ENCODE assay signal across 9 cellular contexts in genomic region chrX:153333271-153333670, GRCh38. TPM values are rescaled to one million over a fixed set of nuclear protein-coding genes. Genes with fewer than 3 reads are reported as not detected.
DNase-seq lines count a peak whose midpoint lies in the region; FAIRE-seq and TF ChIP-seq lines count a peak whose summit lies in the region.
"Had no signal": no experiment of that assay in that cellular context is flagged by ENCODE, and none has a peak within 500 bp of the region (broad histone marks: within the 10 kb centered on the region; RNA-seq: fewer than 3 reads in every experiment).

No MANE protein-coding gene starts in this region.

- H3K9ac ChIP-seq in adipocyte (ENCODE audit: low read length) = no peak overlapping the region

- DNase-seq in AG09309 (ENCODE audit: low read depth) = peak; percentile 25
- DNase-seq in HAP-1 (ENCODE audit: low spot score in 2 of 2) = no peak
- peak; percentile 78 for DNase-seq in adipocyte (ENCODE audit: low read depth)
- DNase-seq in kidney epithelial cell (ENCODE audit: low read depth) = no peak
- DNase-seq in D721Med (ENCODE audit: insufficient read length, low spot score) = no peak
- DNase-seq in NCI-H1417 (lab: John Stamatoyannopoulos, UW) = no peak
- DNase-seq in activated gamma-delta T cell (lab: John Stamatoyannopoulos, UW) = no peak
- no peak for DNase-seq in adrenal gland

- H3K4me3 ChIP-seq in AG09309 (ENCODE audit: control insufficient read depth, low read depth, low read length) = no peak overlapping the region
- peak overlapping the region; percentile 34 for H3K4me3 ChIP-seq in HAP-1
- peak overlapping the region; percentile 79 for H3K4me3 ChIP-seq in adipocyte (ENCODE audit: low read length)
- H3K4me3 ChIP-seq in kidney epithelial cell (ENCODE audit: low read depth, low read length) = peak overlapping the region; percentile 24
- no peak overlapping the region for H3K4me3 ChIP-seq in adrenal gland

- in situ Hi-C loops in HAP-1 (cut with MboI; ENCODE audit: low sequenced_read_pairs) = no loop called here

- TF ChIP-seq POLR2A in adrenal gland (IDR thresholded peaks at IDR 0.05) = no peak

- TF ChIP-seq CTCF in AG09309 (IDR thresholded peaks at IDR 0.05; ENCODE audit: control insufficient read depth, insufficient read depth, low read depth, low read length, missing control alignments) = no peak
- no peak for TF ChIP-seq CTCF in kidney epithelial cell (IDR thresholded peaks at IDR 0.05; ENCODE audit: insufficient read depth, low read length, poor library complexity, severe bottlenecking)
- no peak for TF ChIP-seq CTCF in D721Med (IDR thresholded peaks at IDR 0.05; ENCODE audit: insufficient read depth, missing control alignments)
- no peak for TF ChIP-seq CTCF in adrenal gland (IDR thresholded peaks at IDR 0.05)

- 62 to 73% (median 69%) methylated on average over 2 of the region's 2 CpGs for WGBS in adrenal gland, 4 donors

- H3K9me3 ChIP-seq in HAP-1 (no peaks in the 10 kb centered on the region), adipocyte (ENCODE audit: control insufficient read depth, low read length) (no peaks in the 10 kb centered on the region), adrenal gland (replicated peaks in 1 of 3) (no peaks in the 10 kb centered on the region)

- no peak overlapping the region for H3K27ac ChIP-seq in adrenal gland

- intact Hi-C loops in adrenal gland (cut with DNase I) = no loop called here

- H3K27me3 ChIP-seq in HAP-1 (ENCODE audit: low read depth) (peaks cover 13% of the 10 kb centered on the region; the same call in 1 of the 2 replicates), adipocyte (replicated peaks; ENCODE audit: control insufficient read depth, insufficient read depth, low read length) (peaks cover 14% of the 10 kb centered on the region), kidney epithelial cell (ENCODE audit: control insufficient read depth, insufficient read depth, low read length) (no peaks in the 10 kb centered on the region), adrenal gland (peaks cover 3% of the 10 kb centered on the region)

- H3K4me1 ChIP-seq in HAP-1 = peaks cover 7% of the 10 kb centered on the region
- H3K4me1 ChIP-seq in adipocyte (ENCODE audit: control insufficient read depth, insufficient read depth, low read length) = peaks cover 7% of the 10 kb centered on the region
- H3K4me1 ChIP-seq in adrenal gland (replicated peaks in 1 of 2) = no peaks in the 10 kb centered on the region

- no peak for FAIRE-seq in D721Med (lab: Jason Lieb, UNC)

- H3K36me3 ChIP-seq in HAP-1 (replicated peaks) (peaks cover 14% of the 10 kb centered on the region), adipocyte (ENCODE audit: control insufficient read depth, insufficient read depth, low read length, severe bottlenecking) (peaks cover 11% of the 10 kb centered on the region), kidney epithelial cell (ENCODE audit: control insufficient read depth, insufficient read depth, low read length) (no peaks in the 10 kb centered on the region), adrenal gland (replicated peaks in 1 of 2) (no peaks in the 10 kb centered on the region)

RNA-seq across cellular contexts. Expression of gene ZNF275, which starts 0.7 kb away (rescaled TPM):
- 10.5 and 13.0 TPM in 2 replicates for total RNA-seq in kidney epithelial cell
- 100 to 1,000 TPM in 5 of 8 donors, 10 to 100 TPM in 3; 73.2 to 252 (median 124) TPM for total RNA-seq in adrenal gland
- 100 to 1,000 TPM in 1 of 3 donors, 10 to 100 TPM in 2; 22.8 to 216 (median 47.3) TPM for polyA plus RNA-seq in adrenal gland

RNA-seq across cellular contexts. Expression of gene PNMA6F, which starts 11.7 kb away (rescaled TPM):
- total RNA-seq in kidney epithelial cell (not detected in 2 replicates), adrenal gland (under 1 TPM in 4 of 8 donors, not detected in 4; 0.14 to 0.54 (median 0.32) TPM)
- polyA plus RNA-seq in adrenal gland = 1 to 10 TPM in 1 of 3 donors, under 1 TPM in 2; 0.30 to 1.1 (median 0.40) TPM
- total RNA-seq: lung microvascular endothelial cell had no signal

Comparison
In these comparisons a context has a peak if more than half of its experiments do, and no peak if none do; other contexts are left out.
1. DNase-seq: peak in AG09309 (single experiment) and adipocyte (single experiment); none in HAP-1 (0 of 2), kidney epithelial cell (single experiment), D721Med (single experiment), NCI-H1417 (0 of 3), activated gamma-delta T cell (single experiment) and adrenal gland (0 of 7).
2. H3K4me3 ChIP-seq: peak in HAP-1 (single experiment), adipocyte (single experiment) and kidney epithelial cell (single experiment); none in AG09309 (single experiment) and adrenal gland (0 of 4).